Comparison of ENCODE assay signal across 24 cellular contexts in genomic region chr6:131322121-131322520, GRCh38.
"Had no signal": no experiment of that assay in that cellular context is flagged by ENCODE, and none has a peak within 500 bp of the region (broad histone marks: within the 10 kb centered on the region; RNA-seq: fewer than 3 reads in every experiment).

No MANE protein-coding gene starts in this region.

- H3K4me1 Mint-ChIP-seq: activated CD4-positive, alpha-beta memory T cell treated with anti-CD3 and anti-CD28 coated beads, Interleukin-2, amount 10 ng/mL, durations not matched to agents 7 days and 5 days; activated CD4-positive, alpha-beta T cell treated with anti-CD3 and anti-CD28 coated beads for 36 hours; activated naive CD8-positive, alpha-beta T cell treated with anti-CD3 and anti-CD28 coated beads, Interleukin-2, amount 50 U/mL, for 24 hours had no signal

- H3K4me3 Mint-ChIP-seq: activated CD4-positive, alpha-beta memory T cell treated with anti-CD3 and anti-CD28 coated beads, Interleukin-2, amount 10 ng/mL, durations not matched to agents 7 days and 5 days; activated CD4-positive, alpha-beta T cell treated with anti-CD3 and anti-CD28 coated beads for 36 hours; activated naive CD4-positive, alpha-beta T cell treated with anti-CD3 and anti-CD28 coated beads, Interleukin-2, amount 50 U/mL, for 24 hours; activated naive CD8-positive, alpha-beta T cell treated with anti-CD3 and anti-CD28 coated beads, Interleukin-2, amount 50 U/mL, for 24 hours; activated T-cell treated with anti-CD3 and anti-CD28 coated beads, Interleukin-2, amount 50 U/mL, for 72 hours; T-cell had no signal

- H3K27me3 ChIP-seq: ascending aorta, body of pancreas had no signal

- DNase-seq: activated CD4-positive, alpha-beta memory T cell treated with anti-CD3 and anti-CD28 coated beads, Interleukin-2, amount 10 ng/mL, durations not matched to agents 7 days and 5 days; activated CD4-positive, alpha-beta T cell treated with anti-CD3 and anti-CD28 coated beads for 36 hours; activated CD4-positive, alpha-beta T cell treated with anti-CD3 and anti-CD28 coated beads, Interleukin-2, amount 50 U/mL, for 1 hour; activated CD8-positive, alpha-beta memory T cell treated with anti-CD3 and anti-CD28 coated beads, Interleukin-2, amount 50 U/mL, for 4 hours; activated gamma-delta T cell treated with Interleukin-2 at 50 U/mL for 16 hours; activated naive CD8-positive, alpha-beta T cell treated with anti-CD3 and anti-CD28 coated beads, Interleukin-2, amount 50 U/mL, for 24 hours; activated T-cell treated with anti-CD3 and anti-CD28 coated beads, Interleukin-2, amount 50 U/mL, for 72 hours; amniotic stem cell; body of pancreas; central memory CD4-positive, alpha-beta T cell; NCI-H1048; NCI-H146; NCI-H187 treated with DMSO at 0.1 percent for 48 hours; NCI-H2171; NCI-H2227 treated with DMSO at 0.1 percent for 48 hours; NCI-H526; NCI-H774; SIG-M5; T-cell; T-helper 2 cell; T1000 had no signal

- H3K9me3 ChIP-seq: ascending aorta, body of pancreas had no signal

- H3K4me3 ChIP-seq: ascending aorta, body of pancreas had no signal

- H3K4me1 ChIP-seq: ascending aorta, body of pancreas had no signal

- H3K27ac Mint-ChIP-seq: activated CD4-positive, alpha-beta memory T cell treated with anti-CD3 and anti-CD28 coated beads, Interleukin-2, amount 10 ng/mL, durations not matched to agents 7 days and 5 days; activated CD4-positive, alpha-beta T cell treated with anti-CD3 and anti-CD28 coated beads for 36 hours; activated naive CD4-positive, alpha-beta T cell treated with anti-CD3 and anti-CD28 coated beads, Interleukin-2, amount 50 U/mL, for 24 hours; activated naive CD8-positive, alpha-beta T cell treated with anti-CD3 and anti-CD28 coated beads, Interleukin-2, amount 50 U/mL, for 24 hours; activated T-cell treated with anti-CD3 and anti-CD28 coated beads, Interleukin-2, amount 50 U/mL, for 72 hours; activated T-helper 2 cell treated with anti-CD3 and anti-CD28 coated beads, Interferon-gamma antibody, Interleukin-2, Interleukin-4, amounts not matched to agents 10 μg/mL and 5 μg/mL and 100 μg/mL, durations not matched to agents 14 hours and 24 hours and 36 hours; T-cell had no signal

- ATAC-seq: activated CD4-positive, alpha-beta T cell treated with anti-CD3 and anti-CD28 coated beads for 36 hours; activated naive CD8-positive, alpha-beta T cell treated with anti-CD3 and anti-CD28 coated beads, Interleukin-2, amount 50 U/mL, for 24 hours; activated T-cell treated with anti-CD3 and anti-CD28 coated beads, Interleukin-2, amount 50 U/mL, for 72 hours; body of pancreas; T-cell had no signal

- H3K27ac ChIP-seq: ascending aorta, body of pancreas had no signal

- H3K9me3 Mint-ChIP-seq: activated CD4-positive, alpha-beta memory T cell treated with anti-CD3 and anti-CD28 coated beads, Interleukin-2, amount 10 ng/mL, durations not matched to agents 7 days and 5 days; activated T-helper 2 cell treated with anti-CD3 and anti-CD28 coated beads, Interferon-gamma antibody, Interleukin-2, Interleukin-4, amounts not matched to agents 10 μg/mL and 5 μg/mL and 100 μg/mL, durations not matched to agents 14 hours and 24 hours and 36 hours; T-cell had no signal

- H3K27me3 Mint-ChIP-seq: activated CD4-positive, alpha-beta memory T cell treated with anti-CD3 and anti-CD28 coated beads, Interleukin-2, amount 10 ng/mL, durations not matched to agents 7 days and 5 days; activated CD4-positive, alpha-beta T cell treated with anti-CD3 and anti-CD28 coated beads for 36 hours; activated naive CD4-positive, alpha-beta T cell treated with anti-CD3 and anti-CD28 coated beads, Interleukin-2, amount 50 U/mL, for 24 hours; activated naive CD8-positive, alpha-beta T cell treated with anti-CD3 and anti-CD28 coated beads, Interleukin-2, amount 50 U/mL, for 24 hours; T-cell had no signal

- H3K36me3 ChIP-seq: ascending aorta had no signal
